Comparison of ENCODE assay signal across 24 cellular contexts in genomic region chr12:29756741-29757390, GRCh38. TPM values are rescaled to one million over a fixed set of nuclear protein-coding genes. Genes with fewer than 3 reads are reported as not detected.
DNase-seq lines count a peak whose midpoint lies in the region; ATAC-seq and TF ChIP-seq lines count a peak whose summit lies in the region.
"Had no signal": no experiment of that assay in that cellular context is flagged by ENCODE, and none has a peak within 500 bp of the region (broad histone marks: within the 10 kb centered on the region; RNA-seq: fewer than 3 reads in every experiment).

No MANE protein-coding gene starts in this region.

- no peak overlapping the region for H3K9ac ChIP-seq in mammary epithelial cell (ENCODE audit: insufficient read depth, low read length)

- H3K27me3 ChIP-seq in ACC112 (ENCODE audit: insufficient read depth, low read length) = no peaks in the 10 kb centered on the region
- H3K27me3 ChIP-seq in mammary epithelial cell (ENCODE audit: insufficient read depth, low read length) = no peaks in the 10 kb centered on the region
- no peaks in the 10 kb centered on the region for H3K27me3 ChIP-seq in osteoblast (ENCODE audit: insufficient read depth, low read length)
- no peaks in the 10 kb centered on the region for H3K27me3 ChIP-seq in psoas muscle (ENCODE audit: insufficient read depth in 3 of 3, low read length in 2 of 3)
- H3K27me3 ChIP-seq: SJCRH30 had no signal

- CTCF ChIA-PET in mammary epithelial cell (lab: Charles Lee; ENCODE audit: low non-redundant PET) = no interaction called here

- BruUV-seq in mammary epithelial cell (replicated peaks; lab: Mats Ljungman, UMichigan) = no TSS peak

- intact Hi-C loops in mammary epithelial cell (cut with micrococcal nuclease) = no loop called here
- intact Hi-C loops in psoas muscle (cut with DNase I) = no loop called here

- peak overlapping the region; percentile 13 for H3K4me2 ChIP-seq in mammary epithelial cell (ENCODE audit: insufficient read depth, low read depth, low read length)
- H3K4me2 ChIP-seq in osteoblast (ENCODE audit: insufficient read depth, low read length) = peak overlapping the region; percentile 36

- DNase-seq in mammary epithelial cell (peak; percentile 69), fibroblast of gingiva (ENCODE audit: low read depth) (peak; percentile 76), osteoblast (ENCODE audit: insufficient read length, low spot score, missing footprints) (peak; percentile 80), NCI-H774 (lab: John Stamatoyannopoulos, UW) (no peak), psoas muscle (no peak)
- DNase-seq in stimulated activated CD4-positive, alpha-beta T cell treated with anti-CD3 and anti-CD28 coated beads, Interleukin-4, amount 100 ng/mL, for 1 hour = no peak
- DNase-seq: 8988T; AML-193; C1 segment of cervical spinal cord; Calu3; CD8-positive, alpha-beta T cell; DMS153; GOT3; MV-4-11; NCI-H1105 treated with DMSO at 0.1 percent for 48 hours; NCI-H2081; NCI-H2171; NCI-H345; SJCRH30 had no signal

- peaks cover 42% of the 10 kb centered on the region for H3K4me1 ChIP-seq in ACC112 (ENCODE audit: control insufficient read depth, insufficient read depth, low read length, unreplicated experiment)
- peaks cover 13% of the 10 kb centered on the region for H3K4me1 ChIP-seq in mammary epithelial cell (ENCODE audit: insufficient read depth, low read length)
- H3K4me1 ChIP-seq in osteoblast (ENCODE audit: insufficient read depth, low read length) = peaks cover 29% of the 10 kb centered on the region
- peaks cover 10% of the 10 kb centered on the region for H3K4me1 ChIP-seq in psoas muscle
- H3K4me1 ChIP-seq: SJCRH30 had no signal

- in situ Hi-C loops in mammary epithelial cell (cut with MboI; ENCODE audit: low sequenced_read_pairs in 2 of 2) = no loop called here

- H3K4me3 ChIP-seq in ACC112 (ENCODE audit: low read depth, low read length) = no peak overlapping the region
- H3K4me3 ChIP-seq in mammary epithelial cell (replicated peaks in 1 of 3; ENCODE audit: insufficient read depth in 1 of 3, low read depth in 2 of 3, low read length in 3 of 3) = no peak overlapping the region
- no peak overlapping the region for H3K4me3 ChIP-seq in osteoblast (ENCODE audit: insufficient read depth, low read length)
- H3K4me3 ChIP-seq in psoas muscle = no peak overlapping the region
- H3K4me3 ChIP-seq: SJCRH30 had no signal

- H3K79me2 ChIP-seq in ACC112 (ENCODE audit: control insufficient read depth, insufficient read depth, low read length, unreplicated experiment) = peaks cover 11% of the 10 kb centered on the region
- H3K79me2 ChIP-seq in mammary epithelial cell (ENCODE audit: insufficient read depth, low read length) = no peaks in the 10 kb centered on the region
- no peaks in the 10 kb centered on the region for H3K79me2 ChIP-seq in osteoblast (ENCODE audit: insufficient read depth, low read length)

- H3K9me3 ChIP-seq in mammary epithelial cell (replicated peaks; ENCODE audit: insufficient read depth, low read length) (no peaks in the 10 kb centered on the region), osteoblast (ENCODE audit: low read depth, low read length) (no peaks in the 10 kb centered on the region), psoas muscle (no peaks in the 10 kb centered on the region)
- H3K9me3 ChIP-seq: SJCRH30 had no signal

- H2AFZ ChIP-seq in ACC112 (ENCODE audit: low read length, unreplicated experiment) (no peak overlapping the region), mammary epithelial cell (ENCODE audit: low read depth, low read length) (peak overlapping the region; percentile 25), osteoblast (ENCODE audit: low read length) (no peak overlapping the region)

- no peak for ATAC-seq in psoas muscle
- ATAC-seq: CD8-positive, alpha-beta T cell; HCT116; Panc1 had no signal

- no peaks in the 10 kb centered on the region for H4K20me1 ChIP-seq in mammary epithelial cell (ENCODE audit: insufficient read depth, low read length)
- H4K20me1 ChIP-seq in osteoblast (ENCODE audit: insufficient read depth, low read length) = no peaks in the 10 kb centered on the region

- H3K27ac ChIP-seq in ACC112 (ENCODE audit: low read depth, low read length) (peak overlapping the region; percentile 71), mammary epithelial cell (ENCODE audit: insufficient read depth, low read depth, low read length) (peak overlapping the region; percentile 49), osteoblast (ENCODE audit: low read depth, low read length) (peak overlapping the region; percentile 58), psoas muscle (no peak overlapping the region)
- H3K27ac ChIP-seq: SJCRH30 had no signal

- peaks cover 64% of the 10 kb centered on the region for H3K36me3 ChIP-seq in ACC112 (ENCODE audit: insufficient read depth, low read length)
- peaks cover 18% of the 10 kb centered on the region for H3K36me3 ChIP-seq in mammary epithelial cell (ENCODE audit: insufficient read depth, low read length)
- peaks cover 6% of the 10 kb centered on the region for H3K36me3 ChIP-seq in osteoblast (ENCODE audit: insufficient read depth, low read length)
- peaks cover 3 to 80% of the 10 kb centered on the region in 2 donors for H3K36me3 ChIP-seq in psoas muscle (ENCODE audit: insufficient read depth in 1 of 2, low read depth in 1 of 2)

- TF ChIP-seq CTCF in mammary epithelial cell (conservative IDR thresholded peaks at IDR 0.05 in 1 of 2, IDR thresholded peaks at IDR 0.05 in 1 of 2; ENCODE audit: extremely low read depth in 1 of 2, insufficient read depth in 1 of 2, low read depth in 1 of 2, low read length in 2 of 2) = no peak
- no peak for TF ChIP-seq CTCF in osteoblast (IDR thresholded peaks at IDR 0.05; ENCODE audit: extremely low read depth, low read depth, low read length)
- TF ChIP-seq CTCF in psoas muscle (IDR thresholded peaks at IDR 0.05) = no peak

- dilution Hi-C loops in mammary epithelial cell (cut with HindIII; ENCODE audit: low sequenced_read_pairs) = no loop called here

RNA-seq across cellular contexts. Expression of gene TMTC1, which starts 26.9 kb away (rescaled TPM):
- 100 to 1,000 TPM in 1 of 2 donors, 10 to 100 TPM in 1; 46.1 to 106 TPM for total RNA-seq in mammary epithelial cell
- polyA plus RNA-seq in mammary epithelial cell = 29.4 TPM
- polyA minus RNA-seq in mammary epithelial cell = 46.9 TPM
- 50.3 and 69.2 TPM in 2 replicates for total RNA-seq in osteoblast
- total RNA-seq in psoas muscle = 10 to 100 TPM; 30.4 to 45.8 (median 39.5) TPM
- 10 to 100 TPM; 15.8 to 29.8 (median 24.7) TPM for polyA plus RNA-seq in psoas muscle
- total RNA-seq: CD8-positive, alpha-beta T cell; G401 had no signal
- polyA plus RNA-seq: IgD-negative memory B cell had no signal

Comparison
In these comparisons a context has a peak if more than half of its experiments do, and no peak if none do; other contexts are left out.
1. DNase-seq: peak in mammary epithelial cell (single experiment), fibroblast of gingiva (single experiment) and osteoblast (single experiment); none in NCI-H774 (single experiment), psoas muscle (0 of 2) and stimulated activated CD4-positive, alpha-beta T cell treated with anti-CD3 and anti-CD28 coated beads, Interleukin-4, amount 100 ng/mL, for 1 hour (single experiment).